In the genomic region with DNA sequence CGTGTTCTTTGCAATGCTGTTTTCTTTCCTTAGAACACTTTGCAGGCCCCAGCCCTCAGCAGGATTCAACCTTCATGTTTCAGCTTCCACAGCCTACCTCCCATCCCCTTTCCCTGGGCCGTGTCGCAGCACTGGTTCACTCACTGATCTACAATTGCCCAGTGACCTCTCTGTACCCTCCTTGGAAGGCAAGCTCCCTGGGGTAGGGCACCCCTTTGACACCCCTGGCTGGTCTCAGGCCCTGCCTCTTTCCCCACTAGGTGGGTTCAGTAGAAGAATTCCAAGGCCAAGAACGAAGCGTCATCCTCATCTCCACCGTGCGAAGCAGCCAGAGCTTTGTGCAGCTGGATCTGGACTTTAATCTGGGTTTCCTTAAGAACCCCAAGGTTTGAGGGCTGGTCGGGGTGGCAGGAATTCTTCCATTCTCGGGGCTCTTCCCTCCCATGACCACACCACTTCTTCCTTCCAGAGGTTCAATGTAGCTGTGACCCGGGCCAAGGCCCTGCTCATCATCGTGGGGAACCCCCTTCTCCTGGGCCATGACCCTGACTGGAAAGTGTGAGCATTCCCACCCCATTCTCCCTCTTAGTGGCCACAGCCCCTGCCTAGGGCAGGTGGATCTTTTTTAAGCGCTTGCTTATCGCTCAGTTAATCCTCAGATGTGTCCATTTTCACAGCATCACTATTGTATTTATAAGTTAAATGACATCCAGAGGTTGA, we compare ENCODE assay signal across 9 cellular contexts. TPM values are rescaled to one million over a fixed set of nuclear protein-coding genes. Genes with fewer than 3 reads are reported as not detected.
DNase-seq lines count a peak whose midpoint lies in the region; ATAC-seq and TF ChIP-seq lines count a peak whose summit lies in the region.
"Had no signal": no experiment of that assay in that cellular context is flagged by ENCODE, and none has a peak within 500 bp of the region (broad histone marks: within the 10 kb centered on the region; RNA-seq: fewer than 3 reads in every experiment).

No MANE protein-coding gene starts in this region.

- H3K4me3 Mint-ChIP-seq in MCF 10A (ENCODE audit: unreplicated experiment): no peak overlapping the region
- no peak overlapping the region for H3K4me3 Mint-ChIP-seq in natural killer cell treated with Interleukin-12 subunit alpha and Interleukin-12 subunit beta and Interleukin-15 and Interleukin-18, amount 100 ng/mL, for 72 hours
- H3K4me3 Mint-ChIP-seq: central memory CD8-positive, alpha-beta T cell had no signal

- POLR2A ChIA-PET in MCF 10A (lab: Yijun Ruan, JAX): interaction anchor here (1.1 to 7.7 kb wide), 4 partner anchors 12 to 81 kb away, joined by 3 to 75 read pairs (median 15); a partner anchor contains a TSS

- H3K27ac ChIP-seq in mammary epithelial cell (ENCODE audit: insufficient read depth, low read depth, low read length) (no peak overlapping the region), breast epithelium (peak overlapping the region; percentile 86 to 99), uterus (peak overlapping the region; percentile 97), WERI-Rb-1 (no peak overlapping the region; the same call in 1 of the 2 replicates)

- TF ChIP-seq POLR2A in breast epithelium (IDR thresholded peaks at IDR 0.05) (no peak), uterus (IDR thresholded peaks at IDR 0.05) (no peak)

- H3K9me3 ChIP-seq in mammary epithelial cell (replicated peaks; ENCODE audit: insufficient read depth, low read length) (no peaks in the 10 kb centered on the region), breast epithelium (no peaks in the 10 kb centered on the region), uterus (no peaks in the 10 kb centered on the region), WERI-Rb-1 (ENCODE audit: severe bottlenecking) (no peaks in the 10 kb centered on the region)

- WGBS in mammary epithelial cell (ENCODE audit: low coverage, missing lambda C conversion rate): 90% methylated on average over 7 of the region's 13 CpGs

- H3K4me2 ChIP-seq in mammary epithelial cell (ENCODE audit: insufficient read depth, low read depth, low read length): no peak overlapping the region

- no peaks in the 10 kb centered on the region for H3K9me3 Mint-ChIP-seq in MCF 10A (ENCODE audit: unreplicated experiment)
- H3K9me3 Mint-ChIP-seq in natural killer cell treated with Interleukin-12 subunit alpha and Interleukin-12 subunit beta and Interleukin-15 and Interleukin-18, amount 100 ng/mL, for 72 hours: no peaks in the 10 kb centered on the region
- H3K9me3 Mint-ChIP-seq: central memory CD8-positive, alpha-beta T cell had no signal

- H3K4me3 ChIP-seq in mammary epithelial cell (replicated peaks in 1 of 3; ENCODE audit: insufficient read depth in 1 of 3, low read depth in 2 of 3, low read length in 3 of 3) (no peak overlapping the region), breast epithelium (peak overlapping the region in 1 of 3 donors; percentile 4), uterus (no peak overlapping the region), WERI-Rb-1 (ENCODE audit: low read depth, low read length) (no peak overlapping the region)

- H3K36me3 ChIP-seq in mammary epithelial cell (ENCODE audit: insufficient read depth, low read length) (peaks cover 29% of the 10 kb centered on the region), breast epithelium (no peaks in the 10 kb centered on the region), uterus (no peaks in the 10 kb centered on the region), WERI-Rb-1 (peaks cover 66% of the 10 kb centered on the region)

- intact Hi-C loops in MCF 10A (cut with micrococcal nuclease): no loop called here
- intact Hi-C loops in mammary epithelial cell (cut with micrococcal nuclease): loop anchor here (1.0 kb wide), 1 partner anchor 12 kb away; no protein-coding TSS in a partner anchor
- intact Hi-C loops in breast epithelium (cut with DNase I; ENCODE audit: low total_unique reads): loop anchor here (10.0 kb wide), 1 partner anchor 945 kb away; no protein-coding TSS in a partner anchor
- intact Hi-C loops in uterus (cut with DNase I; ENCODE audit: low total_unique reads): loop anchor here (10.0 kb wide), 1 partner anchor 85 kb away; a partner anchor contains a TSS

- H4K20me1 ChIP-seq in mammary epithelial cell (ENCODE audit: insufficient read depth, low read length): no peaks in the 10 kb centered on the region

- H3K4me1 ChIP-seq in mammary epithelial cell (ENCODE audit: insufficient read depth, low read length): peaks cover 58% of the 10 kb centered on the region
- H3K4me1 ChIP-seq in breast epithelium: peaks cover 16 to 39% of the 10 kb centered on the region in 2 donors
- H3K4me1 ChIP-seq in uterus: peaks cover 32 to 39% of the 10 kb centered on the region in 2 donors

- H3K27ac Mint-ChIP-seq in MCF 10A (ENCODE audit: low read depth, unreplicated experiment): peak overlapping the region; percentile 54
- peak overlapping the region; percentile 82 to 91 for H3K27ac Mint-ChIP-seq in natural killer cell treated with Interleukin-12 subunit alpha and Interleukin-12 subunit beta and Interleukin-15 and Interleukin-18, amount 100 ng/mL, for 72 hours

- CTCF ChIA-PET in MCF 10A (lab: Yijun Ruan, JAX): interaction anchor here (0.6 to 1.1 kb wide), 7 partner anchors 10 to 376 kb away, joined by 3 to 4 read pairs (median 3); a partner anchor contains a TSS
- CTCF ChIA-PET in mammary epithelial cell (lab: Charles Lee; ENCODE audit: low non-redundant PET): no interaction called here

- dilution Hi-C loops in mammary epithelial cell (cut with HindIII; ENCODE audit: low sequenced_read_pairs): loop anchor here (5.0 kb wide), 1 partner anchor 72 kb away; no protein-coding TSS in a partner anchor

- H3K9ac ChIP-seq in mammary epithelial cell (ENCODE audit: insufficient read depth, low read length): no peak overlapping the region

- peaks cover 32% of the 10 kb centered on the region for H3K79me2 ChIP-seq in mammary epithelial cell (ENCODE audit: insufficient read depth, low read length)

- H3K4me1 Mint-ChIP-seq in MCF 10A (ENCODE audit: insufficient read depth, unreplicated experiment): peaks cover 48% of the 10 kb centered on the region
- peaks cover 57 to 68% of the 10 kb centered on the region in 2 donors for H3K4me1 Mint-ChIP-seq in natural killer cell treated with Interleukin-12 subunit alpha and Interleukin-12 subunit beta and Interleukin-15 and Interleukin-18, amount 100 ng/mL, for 72 hours (ENCODE audit: low read depth in 2 of 2)

- no peak for DNase-seq in MCF 10A (ENCODE audit: unreplicated experiment)
- no peak for DNase-seq in mammary epithelial cell
- no peak for DNase-seq in breast epithelium (ENCODE audit: low spot score in 2 of 2)
- peak; percentile 53 for DNase-seq in natural killer cell treated with Interleukin-12 subunit alpha and Interleukin-12 subunit beta and Interleukin-15 and Interleukin-18, amount 100 ng/mL, for 72 hours (ENCODE audit: low spot score)
- no peak for DNase-seq in uterus
- DNase-seq in WERI-Rb-1: no peak
- DNase-seq in NCI-H2081 treated with DMSO at 0.1 percent for 48 hours (lab: John Stamatoyannopoulos, UW): no peak
- no peak for DNase-seq in SIG-M5 (lab: John Stamatoyannopoulos, UW)

- no TSS peak for BruUV-seq in MCF 10A (replicated peaks; lab: Mats Ljungman, UMichigan)
- BruUV-seq in mammary epithelial cell (replicated peaks; lab: Mats Ljungman, UMichigan): no TSS peak

- no peaks in the 10 kb centered on the region for H3K27me3 ChIP-seq in mammary epithelial cell (ENCODE audit: insufficient read depth, low read length)
- no peaks in the 10 kb centered on the region for H3K27me3 ChIP-seq in breast epithelium
- H3K27me3 ChIP-seq in uterus: no peaks in the 10 kb centered on the region
- no peaks in the 10 kb centered on the region for H3K27me3 ChIP-seq in WERI-Rb-1 (ENCODE audit: insufficient read depth, low read depth, severe bottlenecking)

- no peak for TF ChIP-seq CTCF in MCF 10A (IDR thresholded peaks at IDR 0.05; ENCODE audit: unreplicated experiment)
- no peak for TF ChIP-seq CTCF in mammary epithelial cell (conservative IDR thresholded peaks at IDR 0.05 in 1 of 2, IDR thresholded peaks at IDR 0.05 in 1 of 2; ENCODE audit: extremely low read depth in 1 of 2, insufficient read depth in 1 of 2, low read depth in 1 of 2, low read length in 2 of 2)
- no peak for TF ChIP-seq CTCF in breast epithelium (IDR thresholded peaks at IDR 0.05)
- no peak for TF ChIP-seq CTCF in uterus (IDR thresholded peaks at IDR 0.05)
- TF ChIP-seq CTCF in WERI-Rb-1 (IDR thresholded peaks at IDR 0.05; ENCODE audit: low read depth, low read length): no peak

- in situ Hi-C loops in mammary epithelial cell (cut with MboI; ENCODE audit: low sequenced_read_pairs in 2 of 2): loop anchor here (10.0 kb wide), 2 partner anchors 195 to 305 kb away; a partner anchor contains a TSS

- no peaks in the 10 kb centered on the region for H3K27me3 Mint-ChIP-seq in MCF 10A (ENCODE audit: insufficient read depth, unreplicated experiment)
- no peaks in the 10 kb centered on the region for H3K27me3 Mint-ChIP-seq in natural killer cell treated with Interleukin-12 subunit alpha and Interleukin-12 subunit beta and Interleukin-15 and Interleukin-18, amount 100 ng/mL, for 72 hours
- H3K27me3 Mint-ChIP-seq: central memory CD8-positive, alpha-beta T cell had no signal

- H2AFZ ChIP-seq in mammary epithelial cell (ENCODE audit: low read depth, low read length): no peak overlapping the region

- H3K36me3 Mint-ChIP-seq in MCF 10A (ENCODE audit: insufficient read depth, unreplicated experiment): peaks cover 61% of the 10 kb centered on the region
- H3K36me3 Mint-ChIP-seq in natural killer cell treated with Interleukin-12 subunit alpha and Interleukin-12 subunit beta and Interleukin-15 and Interleukin-18, amount 100 ng/mL, for 72 hours: peaks cover 9% of the 10 kb centered on the region

- ATAC-seq in natural killer cell treated with Interleukin-12 subunit alpha and Interleukin-12 subunit beta and Interleukin-15 and Interleukin-18, amount 100 ng/mL, for 72 hours: no peak

RNA-seq across cellular contexts. Expression of a gene that starts 7.3 kb away (rescaled TPM):
- total RNA-seq in MCF 10A (2022): 253 and 294 TPM in 2 replicates
- 100 to 1,000 TPM; 383 to 495 TPM for total RNA-seq in mammary epithelial cell
- 1,160 TPM for polyA plus RNA-seq in mammary epithelial cell
- 644 TPM for polyA minus RNA-seq in mammary epithelial cell
- total RNA-seq in breast epithelium: 100 to 1,000 TPM; 150 to 302 (median 235) TPM
- 100 to 1,000 TPM in 1 of 2 donors, 10 to 100 TPM in 1; 77.2 to 132 TPM for total RNA-seq in natural killer cell treated with Interleukin-12 subunit alpha and Interleukin-12 subunit beta and Interleukin-15 and Interleukin-18, amount 100 ng/mL, for 72 hours
- 100 to 1,000 TPM; 176 to 314 (median 279) TPM for total RNA-seq in uterus

RNA-seq across cellular contexts. Expression of a gene that starts 15.5 kb away (rescaled TPM):
- total RNA-seq in MCF 10A (2022) (0.88 and 1.5 TPM in 2 replicates), mammary epithelial cell (1 to 10 TPM; 6.2 to 9.4 TPM), breast epithelium (1 to 10 TPM in 2 of 3 donors, under 1 TPM in 1; 0.32 to 5.3 (median 4.9) TPM), uterus (1 to 10 TPM in 2 of 4 donors, under 1 TPM in 1, not detected in 1; 0.90 to 4.2 (median 2.6) TPM)
- polyA plus RNA-seq in mammary epithelial cell: 6.2 TPM
- polyA minus RNA-seq in mammary epithelial cell: 5.6 TPM
- not detected for total RNA-seq in natural killer cell treated with Interleukin-12 subunit alpha and Interleukin-12 subunit beta and Interleukin-15 and Interleukin-18, amount 100 ng/mL, for 72 hours

RNA-seq across cellular contexts. Expression of a gene that starts 25.1 kb away (rescaled TPM):
- total RNA-seq in MCF 10A (2022) (54.9 and 55.6 TPM in 2 replicates), mammary epithelial cell (10 to 100 TPM; 52.2 to 76.0 TPM), breast epithelium (10 to 100 TPM; 14.7 to 52.2 (median 42.6) TPM), uterus (10 to 100 TPM; 10.3 to 91.9 (median 55.5) TPM)
- 65.2 TPM for polyA plus RNA-seq in mammary epithelial cell
- 81.0 TPM for polyA minus RNA-seq in mammary epithelial cell
- total RNA-seq in natural killer cell treated with Interleukin-12 subunit alpha and Interleukin-12 subunit beta and Interleukin-15 and Interleukin-18, amount 100 ng/mL, for 72 hours: 10 to 100 TPM; 71.0 to 78.0 TPM

Comparison
In these comparisons a context has a peak if more than half of its experiments do, and no peak if none do; other contexts are left out.
1. H3K27ac ChIP-seq: peak in breast epithelium (2 of 2) and uterus (2 of 2); none in mammary epithelial cell (single experiment) and WERI-Rb-1 (single experiment).